ENCODE assay signal across 20 cellular contexts in the genomic region with DNA sequence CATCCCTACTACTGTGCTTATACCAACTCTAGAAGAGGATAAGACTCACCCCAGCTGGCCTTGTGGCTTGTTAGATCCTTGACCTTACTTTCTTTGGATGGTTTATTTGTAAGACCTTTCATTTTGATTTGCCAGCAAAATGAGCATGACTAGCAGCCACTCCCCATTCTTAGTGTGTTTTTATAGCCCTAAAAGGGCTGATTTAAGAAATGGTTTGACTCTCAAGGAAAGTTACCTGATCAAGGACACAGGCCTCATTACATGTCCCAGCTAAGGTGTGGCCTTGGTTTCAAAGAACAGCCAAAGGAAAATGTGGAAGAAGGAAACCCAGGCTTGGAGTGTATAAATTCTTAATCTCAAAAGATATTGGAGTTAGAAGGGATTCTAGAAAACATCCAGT. TPM values are rescaled to one million over a fixed set of nuclear protein-coding genes. Genes with fewer than 3 reads are reported as not detected.
"Had no signal": no experiment of that assay in that cellular context is flagged by ENCODE, and none has a peak within 500 bp of the region (broad histone marks: within the 10 kb centered on the region; RNA-seq: fewer than 3 reads in every experiment).

No MANE protein-coding gene starts in this region.

- H3K9me3 ChIP-seq: breast epithelium, MG63, SJSA1 had no signal

- H3K27me3 ChIP-seq: breast epithelium, MG63, SJSA1 had no signal

- H3K4me3 ChIP-seq: breast epithelium, MG63, SJSA1 had no signal

- DNase-seq: activated CD4-positive, alpha-beta T cell treated with anti-CD3 and anti-CD28 coated beads for 48 hours; activated CD4-positive, alpha-beta T cell treated with anti-CD3 and anti-CD28 coated beads, Interleukin-2, amount 50 U/mL, for 4 hours; activated CD4-positive, CD25-positive, alpha-beta regulatory T cell treated with anti-CD3 and anti-CD28 coated beads, Interleukin-2, amount 50 U/mL, for 72 hours; activated CD8-positive, alpha-beta memory T cell treated with anti-CD3 and anti-CD28 coated beads, Interleukin-2, amount 50 U/mL, for 48 hours; activated CD8-positive, alpha-beta T cell treated with anti-CD3 and anti-CD28 coated beads, Interleukin-2, amount 10 ng/mL, durations not matched to agents 7 days and 5 days; activated naive CD4-positive, alpha-beta T cell treated with anti-CD3 and anti-CD28 coated beads, Interleukin-2, amount 50 U/mL, for 16 hours; activated naive CD8-positive, alpha-beta T cell treated with anti-CD3 and anti-CD28 coated beads, Interleukin-2, amount 10 ng/mL, durations not matched to agents 7 days and 5 days; activated T-cell treated with anti-CD3 and anti-CD28 coated beads, Interleukin-2, amount 50 U/mL, for 1 hour; aorta; MG63; NCI-H1105; NCI-H1694 treated with DMSO at 0.1 percent for 48 hours; NCI-H2081 treated with DMSO at 0.1 percent for 48 hours; NCI-H446; NCI-H524; SW 1271 had no signal

- H3K36me3 ChIP-seq: breast epithelium, MG63, SJSA1 had no signal

- ATAC-seq: activated CD8-positive, alpha-beta T cell treated with anti-CD3 and anti-CD28 coated beads, Interleukin-2, amount 10 ng/mL, durations not matched to agents 7 days and 5 days had no signal

- H3K4me1 ChIP-seq: breast epithelium had no signal

- FAIRE-seq: RCC 7860 had no signal

- H3K27ac ChIP-seq: breast epithelium, KMS-11, SJSA1 had no signal

RNA-seq across cellular contexts. Expression of a gene that starts 41.4 kb away (rescaled TPM):
- total RNA-seq: activated CD8-positive, alpha-beta T cell treated with anti-CD3 and anti-CD28 coated beads, Interleukin-2, amount 10 ng/mL, durations not matched to agents 7 days and 5 days; activated naive CD8-positive, alpha-beta T cell treated with anti-CD3 and anti-CD28 coated beads, Interleukin-2, amount 10 ng/mL, durations not matched to agents 7 days and 5 days; aorta; breast epithelium; SJSA1 had no signal
- polyA plus RNA-seq: aorta had no signal
